ENCODE assay signal across 21 cellular contexts in genomic region chr2:7924033-7924762, GRCh38.
"Had no signal": no experiment of that assay in that cellular context is flagged by ENCODE, and none has a peak within 500 bp of the region (broad histone marks: within the 10 kb centered on the region; RNA-seq: fewer than 3 reads in every experiment).

No MANE protein-coding gene starts in this region.

- H3K27me3 ChIP-seq: dorsolateral prefrontal cortex, gastrocnemius medialis, heart right ventricle, spleen had no signal

- H3K27ac ChIP-seq: dorsolateral prefrontal cortex, gastrocnemius medialis, heart right ventricle, spleen had no signal

- H3K27ac Mint-ChIP-seq: naive thymus-derived CD8-positive, alpha-beta T cell; type B pancreatic cell had no signal

- ATAC-seq: esophagus mucosa; gastrocnemius medialis; heart right ventricle; left lobe of liver; mucosa of descending colon; naive thymus-derived CD8-positive, alpha-beta T cell; sciatic nerve had no signal

- H3K9me3 ChIP-seq: gastrocnemius medialis, mucosa of descending colon had no signal

- H3K4me3 Mint-ChIP-seq: naive thymus-derived CD8-positive, alpha-beta T cell; type B pancreatic cell had no signal

- H3K4me1 ChIP-seq: gastrocnemius medialis, heart right ventricle, spleen had no signal

- H3K36me3 Mint-ChIP-seq: type B pancreatic cell had no signal

- DNase-seq: cortex of kidney; effector CD8-positive, alpha-beta T cell; gastrocnemius medialis; heart right ventricle; hypothalamus; islet precursor cell; mucosa of descending colon; naive thymus-derived CD8-positive, alpha-beta T cell; posterior cingulate gyrus; spleen; stimulated activated CD4-positive, alpha-beta T cell treated with anti-CD3 and anti-CD28 coated beads, Interleukin-15, amount 100 ng/mL, for 24 hours; stimulated activated CD4-positive, alpha-beta T cell treated with anti-CD3 and anti-CD28 coated beads, Interleukin-1b, Interleukin-23, amount 100 ng/mL, for 48 hours; stimulated activated CD4-positive, alpha-beta T cell treated with anti-CD3 and anti-CD28 coated beads, Interleukin-4, amount 100 ng/mL, for 24 hours; stimulated activated naive CD4-positive, alpha-beta T cell treated with Interleukin-2 at 50 U/mL for 16 hours had no signal

- H3K4me1 Mint-ChIP-seq: naive thymus-derived CD8-positive, alpha-beta T cell had no signal

- H3K36me3 ChIP-seq: gastrocnemius medialis, heart right ventricle, spleen had no signal

- H3K4me3 ChIP-seq: dorsolateral prefrontal cortex, gastrocnemius medialis, heart right ventricle, mucosa of descending colon, spleen had no signal

- FAIRE-seq: endometrium, urothelium cell line had no signal

- H3K27me3 Mint-ChIP-seq: naive thymus-derived CD8-positive, alpha-beta T cell; type B pancreatic cell had no signal
